Comparison of ENCODE assay signal across 21 cellular contexts in the genomic region with DNA sequence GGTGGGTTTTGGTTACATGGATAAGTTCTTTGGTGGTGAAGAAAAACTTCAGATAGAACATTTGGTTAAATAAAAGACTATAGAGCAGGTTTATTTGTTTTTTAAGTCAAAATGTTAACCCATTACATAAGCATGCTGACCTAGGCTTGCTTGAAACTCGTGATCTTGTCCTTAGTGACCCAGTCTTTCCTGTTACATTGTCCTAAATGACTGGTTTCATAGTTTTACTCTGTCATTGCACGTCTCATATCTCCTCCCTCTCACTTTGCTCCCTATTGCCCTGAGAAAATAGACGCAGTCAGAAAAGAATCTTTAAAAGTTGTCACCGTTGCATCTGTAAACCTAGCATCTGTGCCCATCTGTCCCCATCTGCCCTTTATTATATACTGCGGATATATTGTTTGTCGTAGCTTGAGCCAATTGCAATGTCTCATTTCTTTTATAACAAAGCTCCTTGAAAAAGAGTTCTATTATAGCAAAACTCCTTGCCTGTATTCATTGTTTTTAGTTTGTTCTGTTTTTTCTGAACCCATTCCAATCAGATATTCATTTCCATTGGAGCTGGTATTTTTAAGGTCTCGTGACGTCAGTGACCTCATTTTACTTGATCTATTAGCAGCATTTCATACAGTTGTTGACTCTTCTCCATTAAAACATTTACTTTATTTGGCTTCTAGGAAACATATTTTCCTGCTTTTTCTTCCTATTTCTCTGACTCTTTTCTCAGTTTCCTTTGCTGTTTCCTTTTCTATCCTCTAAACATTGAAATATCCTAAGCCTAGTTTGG.
"Had no signal": no experiment of that assay in that cellular context is flagged by ENCODE, and none has a peak within 500 bp of the region (broad histone marks: within the 10 kb centered on the region; RNA-seq: fewer than 3 reads in every experiment).

No MANE protein-coding gene starts in this region.

- H3K4me3 ChIP-seq: body of pancreas, right lobe of liver, skin epidermis, transverse colon, uterus had no signal

- FAIRE-seq: colon, frontal cortex, TTC549 had no signal

- DNase-seq: activated CD4-positive, alpha-beta T cell treated with anti-CD3 and anti-CD28 coated beads, Interleukin-2, amount 50 U/mL, for 48 hours; activated CD8-positive, alpha-beta memory T cell treated with anti-CD3 and anti-CD28 coated beads, Interleukin-2, amount 50 U/mL, for 48 hours; activated gamma-delta T cell; activated naive CD4-positive, alpha-beta T cell treated with anti-CD3 and anti-CD28 coated beads, Interleukin-2, amount 50 U/mL, for 16 hours; activated naive CD8-positive, alpha-beta T cell treated with anti-CD3 and anti-CD28 coated beads, Interleukin-2, amount 50 U/mL, for 24 hours; activated T-cell treated with anti-CD3 and anti-CD28 coated beads, Interleukin-2, amount 50 U/mL, for 48 hours; anterior cingulate cortex; body of pancreas; caudate nucleus; erythroblast; head of caudate nucleus; hypothalamus; right lobe of liver; stimulated activated CD4-positive, alpha-beta T cell treated with anti-CD3 and anti-CD28 coated beads, Interleukin-1b, Interleukin-23, amount 100 ng/mL, for 48 hours; T-helper 1 cell; transverse colon; uterus had no signal
